ENCODE assay signal across 27 cellular contexts in the genomic region with DNA sequence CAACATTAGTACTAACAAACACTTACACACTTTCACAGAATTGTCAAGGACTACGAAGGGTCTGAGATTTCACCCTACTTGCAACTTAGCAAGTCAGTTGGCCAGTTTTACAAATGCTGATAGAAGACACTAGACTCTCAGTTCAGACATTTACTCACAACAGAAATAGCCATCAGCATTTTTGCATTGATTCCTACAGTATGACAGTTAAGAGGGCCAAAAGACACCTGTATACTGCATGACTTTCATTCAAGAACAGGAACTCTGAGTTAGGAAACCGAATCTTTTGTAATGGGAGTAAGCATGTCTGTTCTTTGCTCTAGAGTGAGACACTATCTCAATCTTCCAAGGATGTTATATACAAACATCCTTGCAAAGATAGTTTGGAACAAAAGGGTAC.
"Had no signal": no experiment of that assay in that cellular context is flagged by ENCODE, and none has a peak within 500 bp of the region (broad histone marks: within the 10 kb centered on the region; RNA-seq: fewer than 3 reads in every experiment).

No MANE protein-coding gene starts in this region.

- FAIRE-seq: colon, endometrium, endothelial cell of umbilical vein, frontal cortex had no signal

- H3K9me3 ChIP-seq: colonic mucosa, esophagus muscularis mucosa, esophagus squamous epithelium, gastrocnemius medialis, gastroesophageal sphincter, heart left ventricle, heart right ventricle had no signal

- H3K4me3 ChIP-seq: colonic mucosa, coronary artery, dorsolateral prefrontal cortex, esophagus muscularis mucosa, esophagus squamous epithelium, gastrocnemius medialis, gastroesophageal sphincter, heart left ventricle, heart right ventricle had no signal

- H3K36me3 ChIP-seq: colonic mucosa had no signal

- H3K4me1 ChIP-seq: colonic mucosa, esophagus squamous epithelium, gastrocnemius medialis, heart left ventricle, heart right ventricle had no signal

- H3K27ac ChIP-seq: colonic mucosa, coronary artery, epithelial cell of prostate, esophagus muscularis mucosa, esophagus squamous epithelium, foreskin keratinocyte, gastrocnemius medialis, heart left ventricle, heart right ventricle had no signal

- H3K27me3 ChIP-seq: colonic mucosa, dorsolateral prefrontal cortex, esophagus muscularis mucosa, esophagus squamous epithelium, foreskin keratinocyte, gastrocnemius medialis, gastroesophageal sphincter, heart left ventricle, heart right ventricle had no signal

- DNase-seq: colonic mucosa; cortex of kidney; dermis blood vessel endothelial cell; dorsolateral prefrontal cortex; effector CD4-positive, alpha-beta T cell; effector CD8-positive, alpha-beta T cell; effector memory CD4-positive, alpha-beta T cell; effector memory CD8-positive, alpha-beta T cell; endodermal cell; erythroblast; esophagus squamous epithelium; foreskin fibroblast; foreskin keratinocyte; foreskin melanocyte; gastrocnemius medialis; glutamatergic neuron; head of caudate nucleus; heart left ventricle; heart right ventricle had no signal
